ENCODE assay signal across 16 cellular contexts in genomic region chr10:63530409-63530808, GRCh38. TPM values are rescaled to one million over a fixed set of nuclear protein-coding genes. Genes with fewer than 3 reads are reported as not detected.
DNase-seq lines count a peak whose midpoint lies in the region; ATAC-seq, FAIRE-seq and TF ChIP-seq lines count a peak whose summit lies in the region.
"Had no signal": no experiment of that assay in that cellular context is flagged by ENCODE, and none has a peak within 500 bp of the region (broad histone marks: within the 10 kb centered on the region; RNA-seq: fewer than 3 reads in every experiment).

No MANE protein-coding gene starts in this region.

- 0 out of 3 replicates have a peak, but pooled peaks cover 3% of the 10 kb centered on the region for H3K4me1 ChIP-seq in A549
- H3K4me1 ChIP-seq in kidney (ENCODE audit: control insufficient read depth in 1 of 2, insufficient read depth in 1 of 2, low read depth in 1 of 2, low read length in 2 of 2), result peaks cover 0 to 3% of the 10 kb centered on the region in 2 donors

- peaks cover 10% of the 10 kb centered on the region for H3K36me3 Mint-ChIP-seq in CD4-positive, alpha-beta T cell (ENCODE audit: low read depth)

- POLR2A ChIA-PET in A549 (lab: Yijun Ruan, JAX), result interaction anchor here (1.0 kb wide), 1 partner anchor 8 kb away, joined by 4 read pairs; no protein-coding TSS in a partner anchor
- POLR2A ChIA-PET in CD4-positive, alpha-beta T cell (lab: Charles Lee), result interaction anchor here (0.9 to 1.9 kb wide), 2 partner anchors 8 to 10 kb away, joined by 3 to 4 read pairs; no protein-coding TSS in a partner anchor

- TF ChIP-seq CTCF in A549 (IDR thresholded peaks at IDR 0.05), result no peak
- no peak for TF ChIP-seq CTCF in dorsolateral prefrontal cortex (IDR thresholded peaks at IDR 0.05 in 54 of 56, conservative IDR thresholded peaks at IDR 0.05 in 2 of 56; ENCODE audit: low read depth in 1 of 56, partially characterized antibody in 56 of 56)
- no peak for TF ChIP-seq CTCF in kidney (IDR thresholded peaks at IDR 0.05; ENCODE audit: borderline replicate concordance, extremely low read depth, insufficient read depth)
- TF ChIP-seq CTCF in CD4-positive, alpha-beta T cell (IDR thresholded peaks at IDR 0.05), result no peak

- H3K9ac ChIP-seq in kidney (ENCODE audit: low read length in 2 of 2), result no peak overlapping the region
- H3K9ac ChIP-seq: BLaER1 treated with 17β-estradiol and CSF1 and Interleukin-3, amounts not matched to agents 10 nM and 100 nM had no signal

- DNase-seq in A549 (ENCODE audit: low read depth in 1 of 2, low spot score in 1 of 2) (no peak), dorsolateral prefrontal cortex (no peak), kidney (no peak), substantia nigra (lab: John Stamatoyannopoulos, UW) (no peak), left colon (no peak)
- DNase-seq in CD4-positive, alpha-beta T cell, result no peak
- no peak for DNase-seq in stimulated activated CD4-positive, alpha-beta T cell treated with anti-CD3 and anti-CD28 coated beads, Interleukin-15, amount 100 ng/mL, for 24 hours
- DNase-seq: Calu3; CD4-positive, CD25-positive, alpha-beta regulatory T cell; DMS 273 treated with DMSO at 0.1 percent for 48 hours; GOT3; IMR-90 had no signal

- no peak overlapping the region for H3K4me2 ChIP-seq in A549
- H3K4me2 ChIP-seq: BLaER1 treated with 17β-estradiol and CSF1 and Interleukin-3, amounts not matched to agents 10 nM and 100 nM had no signal

- H3K27me3 Mint-ChIP-seq in CD4-positive, alpha-beta T cell, result no peaks in the 10 kb centered on the region

- TF ChIP-seq RAD21 in A549 (conservative IDR thresholded peaks at IDR 0.05 in 1 of 2, IDR thresholded peaks at IDR 0.05 in 1 of 2), result no peak

- no peak for ATAC-seq in A549
- no peak for ATAC-seq in left colon
- no peak for ATAC-seq in CD4-positive, alpha-beta T cell (ENCODE audit: poor library complexity)

- H3K4me3 ChIP-seq in A549 (no peak overlapping the region), dorsolateral prefrontal cortex (peak overlapping the region in 5 of 59 donors; percentile 2 to 45 (median 7)), kidney (ENCODE audit: low read length in 2 of 2) (no peak overlapping the region)
- H3K4me3 ChIP-seq: BLaER1 treated with 17β-estradiol and CSF1 and Interleukin-3, amounts not matched to agents 10 nM and 100 nM; HAP-1 had no signal

- intact Hi-C loops in dorsolateral prefrontal cortex (cut with DNase I) (no loop called here), kidney (cut with DNase I) (no loop called here), left colon (cut with DNase I, micrococcal nuclease) (loop anchor here in 1 of 2 donors (10.0 kb wide), 1 partner anchor 184 kb away; no protein-coding TSS in a partner anchor)
- intact Hi-C loops in CD4-positive, alpha-beta T cell (cut with DNase I, micrococcal nuclease), result no loop called here

- CTCF ChIA-PET in A549 (lab: Yijun Ruan, JAX), result no interaction called here
- CTCF ChIA-PET in CD4-positive, alpha-beta T cell (lab: Charles Lee), result no interaction called here

- H3K4me1 Mint-ChIP-seq in CD4-positive, alpha-beta T cell (ENCODE audit: low read depth), result peaks cover 30% of the 10 kb centered on the region

- H3K4me3 Mint-ChIP-seq in CD4-positive, alpha-beta T cell, result no peak overlapping the region
- H3K4me3 Mint-ChIP-seq: CD4-positive, CD25-positive, alpha-beta regulatory T cell had no signal

- H3K27ac Mint-ChIP-seq in CD4-positive, alpha-beta T cell, result no peak overlapping the region
- H3K27ac Mint-ChIP-seq: CD4-positive, CD25-positive, alpha-beta regulatory T cell had no signal

- no peak for TF ChIP-seq POLR2A in A549 (IDR thresholded peaks at IDR 0.05; ENCODE audit: low read length)

- H3K36me3 ChIP-seq in kidney (ENCODE audit: control insufficient read depth in 1 of 2, insufficient read depth in 2 of 2, low read length in 2 of 2), result no peaks in the 10 kb centered on the region
- H3K36me3 ChIP-seq: HAP-1 had no signal

- no peaks in the 10 kb centered on the region for H3K9me3 ChIP-seq in A549
- H3K9me3 ChIP-seq in kidney (ENCODE audit: control insufficient read depth in 1 of 2, low read length in 2 of 2), result no peaks in the 10 kb centered on the region
- no peaks in the 10 kb centered on the region for H3K9me3 ChIP-seq in CD4-positive, alpha-beta T cell (ENCODE audit: control insufficient read depth, low read length)
- H3K9me3 ChIP-seq: HAP-1 had no signal

- H3K9me3 Mint-ChIP-seq in CD4-positive, alpha-beta T cell, result no peaks in the 10 kb centered on the region
- H3K9me3 Mint-ChIP-seq: CD4-positive, CD25-positive, alpha-beta regulatory T cell had no signal

- H3K27me3 ChIP-seq in dorsolateral prefrontal cortex, result no peaks in the 10 kb centered on the region
- no peaks in the 10 kb centered on the region for H3K27me3 ChIP-seq in CD4-positive, alpha-beta T cell (ENCODE audit: control insufficient read depth, insufficient read depth, low read length)
- H3K27me3 ChIP-seq: BLaER1 treated with 17β-estradiol and CSF1 and Interleukin-3, amounts not matched to agents 10 nM and 100 nM had no signal

- FAIRE-seq in A549 (lab: Jason Lieb, UNC) (peak; percentile 13), kidney (lab: Jason Lieb, UNC) (peak; percentile 23)
- FAIRE-seq: GM12891 had no signal

- H3K27ac ChIP-seq in A549, result no peak overlapping the region
- peak overlapping the region in 47 of 59 donors; percentile 1 to 96 (median 56) for H3K27ac ChIP-seq in dorsolateral prefrontal cortex
- H3K27ac ChIP-seq in kidney (ENCODE audit: low read depth in 2 of 2, low read length in 2 of 2), result no peak overlapping the region
- H3K27ac ChIP-seq in substantia nigra (ENCODE audit: low read depth, low read length, poor library complexity, severe bottlenecking), result peak overlapping the region; percentile 11
- no peak overlapping the region for H3K27ac ChIP-seq in CD4-positive, alpha-beta T cell (ENCODE audit: low read depth, low read length)
- H3K27ac ChIP-seq: 22Rv1; BLaER1 treated with 17β-estradiol and CSF1 and Interleukin-3, amounts not matched to agents 10 nM and 100 nM had no signal

- TF ChIP-seq EP300 in A549 (IDR thresholded peaks at IDR 0.05), result no peak

TF ChIP-seq in A549, 52 proteins besides CTCF, POLR2A, EP300 and RAD21:
- TF ChIP-seq JUN (IDR thresholded peaks at IDR 0.05), result no peak
- no peak for TF ChIP-seq TP53 (CRISPR knock-in tag; IDR thresholded peaks at IDR 0.05)
- TF ChIP-seq CBX8 (IDR thresholded peaks at IDR 0.05), result no peak
- TF ChIP-seq MYC (IDR thresholded peaks at IDR 0.05; ENCODE audit: borderline replicate concordance, low read length), result no peak
- no peak for TF ChIP-seq EHF (CRISPR knock-in tag; IDR thresholded peaks at IDR 0.05)
- TF ChIP-seq RFX5 (IDR thresholded peaks at IDR 0.05), result no peak
- TF ChIP-seq HOXB5 (CRISPR knock-in tag; IDR thresholded peaks at IDR 0.05), result no peak
- no peak for TF ChIP-seq USF2 (IDR thresholded peaks at IDR 0.05)
- TF ChIP-seq, protein P1, sequence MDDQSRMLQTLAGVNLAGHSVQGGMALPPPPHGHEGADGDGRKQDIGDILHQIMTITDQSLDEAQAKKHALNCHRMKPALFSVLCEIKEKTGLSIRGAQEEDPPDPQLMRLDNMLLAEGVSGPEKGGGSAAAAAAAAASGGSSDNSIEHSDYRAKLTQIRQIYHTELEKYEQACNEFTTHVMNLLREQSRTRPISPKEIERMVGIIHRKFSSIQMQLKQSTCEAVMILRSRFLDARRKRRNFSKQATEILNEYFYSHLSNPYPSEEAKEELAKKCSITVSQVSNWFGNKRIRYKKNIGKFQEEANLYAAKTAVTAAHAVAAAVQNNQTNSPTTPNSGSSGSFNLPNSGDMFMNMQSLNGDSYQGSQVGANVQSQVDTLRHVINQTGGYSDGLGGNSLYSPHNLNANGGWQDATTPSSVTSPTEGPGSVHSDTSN (IDR thresholded peaks at IDR 0.05), result no peak
- TF ChIP-seq RNF2 (IDR thresholded peaks at IDR 0.05; ENCODE audit: borderline replicate concordance, low read depth), result no peak
- TF ChIP-seq, protein P2, sequence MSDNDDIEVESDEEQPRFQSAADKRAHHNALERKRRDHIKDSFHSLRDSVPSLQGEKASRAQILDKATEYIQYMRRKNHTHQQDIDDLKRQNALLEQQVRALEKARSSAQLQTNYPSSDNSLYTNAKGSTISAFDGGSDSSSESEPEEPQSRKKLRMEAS (IDR thresholded peaks at IDR 0.05), result no peak
- no peak for TF ChIP-seq ZC3H11A (IDR thresholded peaks at IDR 0.05)
- TF ChIP-seq POLR2AphosphoS2 (conservative IDR thresholded peaks at IDR 0.05; ENCODE audit: low read length), result no peak
- no peak for TF ChIP-seq CEBPB (IDR thresholded peaks at IDR 0.05)
- no peak for TF ChIP-seq HOXB13 (CRISPR knock-in tag; IDR thresholded peaks at IDR 0.05; ENCODE audit: low read depth)
- TF ChIP-seq BHLHE40 (IDR thresholded peaks at IDR 0.05; ENCODE audit: low read depth, low read length), result no peak

RNA-seq across cellular contexts. Expression of gene REEP3, which starts 9.2 kb away (rescaled TPM):
- polyA plus RNA-seq in A549 (2011; rRNA removed) (26.3 and 35.8 TPM in 2 replicates), A549 (2017; fragmentation: RNase III; extraction: RNeasy Plus Mini Kit Qiagen cat#74134 plus additional on column Dnase treatment) (16.1 to 19.6 TPM (median 17.9 TPM) in 3 replicates), kidney (ENCODE audit: insufficient read depth, low read depth, low replicate concordance) (12.7 TPM)
- polyA plus RNA-seq in A549 (2012; cell fraction: cytosol; rRNA removed), result 8.0 and 9.3 TPM in 2 replicates
- 2.8 and 4.4 TPM in 2 replicates for polyA plus RNA-seq in A549 (2012; cell fraction: nucleus; rRNA removed)
- polyA minus RNA-seq in A549 (2011; rRNA and poly(A)+ RNA removed), result 12.1 and 12.5 TPM in 2 replicates
- total RNA-seq in dorsolateral prefrontal cortex (100 to 1,000 TPM in 1 of 120 experiments, 10 to 100 TPM in 119; 11.4 to 104 (median 32.6) TPM), kidney (34.6 TPM), left colon (10 to 100 TPM; 44.8 to 56.4 TPM)
- total RNA-seq in CD4-positive, alpha-beta T cell, result 1 to 10 TPM; 3.2 to 6.1 TPM

Comparison
In these comparisons a context has a peak if more than half of its experiments do, and no peak if none do; other contexts are left out.
1. H3K27ac ChIP-seq: peak in dorsolateral prefrontal cortex (47 of 59) and substantia nigra (single experiment); none in A549 (0 of 2), kidney (0 of 2) and CD4-positive, alpha-beta T cell (single experiment).